In the genomic region with DNA sequence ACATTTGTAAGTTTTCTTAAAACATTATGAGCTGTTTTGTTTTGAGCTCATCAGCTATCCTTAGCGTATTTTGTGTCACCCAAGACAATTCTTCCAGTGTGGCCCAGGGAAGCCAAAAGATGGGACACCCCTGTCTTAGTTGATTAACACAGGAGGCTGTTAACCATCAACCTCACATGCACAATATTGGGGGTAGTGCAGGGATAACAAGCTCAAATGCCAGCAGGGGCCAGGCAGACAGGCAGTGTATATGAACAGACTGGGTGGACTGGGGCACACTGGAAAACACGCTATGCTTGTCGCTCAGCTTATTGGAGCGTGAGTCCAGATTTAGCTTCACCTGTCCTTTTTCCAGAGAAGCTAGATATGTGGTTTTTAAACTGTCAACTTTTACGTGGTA, we compare ENCODE assay signal across 23 cellular contexts. TPM values are rescaled to one million over a fixed set of nuclear protein-coding genes. Genes with fewer than 3 reads are reported as not detected.
DNase-seq lines count a peak whose midpoint lies in the region; ATAC-seq and TF ChIP-seq lines count a peak whose summit lies in the region.
"Had no signal": no experiment of that assay in that cellular context is flagged by ENCODE, and none has a peak within 500 bp of the region (broad histone marks: within the 10 kb centered on the region; RNA-seq: fewer than 3 reads in every experiment).

No MANE protein-coding gene starts in this region.

- TF ChIP-seq CTCF in activated CD8-positive, alpha-beta T cell treated with anti-CD3 and anti-CD28 coated beads for 36 hours (IDR thresholded peaks at IDR 0.05) = no peak
- TF ChIP-seq CTCF in progenitor cell of endocrine pancreas (IDR thresholded peaks at IDR 0.05; ENCODE audit: unreplicated experiment) = no peak

- H3K4me1 Mint-ChIP-seq in activated CD8-positive, alpha-beta T cell treated with anti-CD3 and anti-CD28 coated beads for 36 hours (ENCODE audit: low read depth) = peaks cover 32% of the 10 kb centered on the region
- H3K4me1 Mint-ChIP-seq in activated CD8-positive, alpha-beta T cell treated with anti-CD3 and anti-CD28 coated beads, Interleukin-2, amount 10 ng/mL, durations not matched to agents 7 days and 5 days (ENCODE audit: low read depth) = peaks cover 6% of the 10 kb centered on the region
- H3K4me1 Mint-ChIP-seq in activated CD4-positive, alpha-beta memory T cell treated with anti-CD3 and anti-CD28 coated beads for 36 hours (ENCODE audit: low read depth) = peaks cover 24% of the 10 kb centered on the region
- H3K4me1 Mint-ChIP-seq in progenitor cell of endocrine pancreas (ENCODE audit: low read depth) = peaks cover 4% of the 10 kb centered on the region
- H3K4me1 Mint-ChIP-seq: B cell, endodermal cell, H9 had no signal

- no peaks in the 10 kb centered on the region for H3K27me3 Mint-ChIP-seq in activated CD8-positive, alpha-beta T cell treated with anti-CD3 and anti-CD28 coated beads for 36 hours
- no peaks in the 10 kb centered on the region for H3K27me3 Mint-ChIP-seq in activated CD8-positive, alpha-beta T cell treated with anti-CD3 and anti-CD28 coated beads, Interleukin-2, amount 10 ng/mL, durations not matched to agents 7 days and 5 days (ENCODE audit: low read depth)
- no peaks in the 10 kb centered on the region for H3K27me3 Mint-ChIP-seq in activated CD4-positive, alpha-beta memory T cell treated with anti-CD3 and anti-CD28 coated beads for 36 hours
- no peaks in the 10 kb centered on the region for H3K27me3 Mint-ChIP-seq in progenitor cell of endocrine pancreas
- H3K27me3 Mint-ChIP-seq: B cell; natural killer cell treated with Interleukin-12 subunit alpha and Interleukin-12 subunit beta and Interleukin-15 and Interleukin-18, amount 100 ng/mL, for 72 hours had no signal

- H3K9me3 Mint-ChIP-seq in activated CD8-positive, alpha-beta T cell treated with anti-CD3 and anti-CD28 coated beads for 36 hours = no peaks in the 10 kb centered on the region
- H3K9me3 Mint-ChIP-seq in activated CD8-positive, alpha-beta T cell treated with anti-CD3 and anti-CD28 coated beads, Interleukin-2, amount 10 ng/mL, durations not matched to agents 7 days and 5 days (ENCODE audit: insufficient read depth) = no peaks in the 10 kb centered on the region
- H3K9me3 Mint-ChIP-seq in activated CD4-positive, alpha-beta memory T cell treated with anti-CD3 and anti-CD28 coated beads for 36 hours = no peaks in the 10 kb centered on the region
- H3K9me3 Mint-ChIP-seq in progenitor cell of endocrine pancreas (ENCODE audit: low read depth) = no peaks in the 10 kb centered on the region
- H3K9me3 Mint-ChIP-seq: endodermal cell; H9; natural killer cell treated with Interleukin-12 subunit alpha and Interleukin-12 subunit beta and Interleukin-15 and Interleukin-18, amount 100 ng/mL, for 72 hours had no signal

- H3K4me3 Mint-ChIP-seq in activated CD8-positive, alpha-beta T cell treated with anti-CD3 and anti-CD28 coated beads for 36 hours = no peak overlapping the region
- no peak overlapping the region for H3K4me3 Mint-ChIP-seq in activated CD8-positive, alpha-beta T cell treated with anti-CD3 and anti-CD28 coated beads, Interleukin-2, amount 10 ng/mL, durations not matched to agents 7 days and 5 days
- H3K4me3 Mint-ChIP-seq in activated CD4-positive, alpha-beta memory T cell treated with anti-CD3 and anti-CD28 coated beads for 36 hours = no peak overlapping the region
- no peak overlapping the region for H3K4me3 Mint-ChIP-seq in progenitor cell of endocrine pancreas (ENCODE audit: low read depth)
- H3K4me3 Mint-ChIP-seq: B cell; endodermal cell; H9; natural killer cell treated with Interleukin-12 subunit alpha and Interleukin-12 subunit beta and Interleukin-15 and Interleukin-18, amount 100 ng/mL, for 72 hours had no signal

- peaks cover 42% of the 10 kb centered on the region for H3K36me3 Mint-ChIP-seq in activated CD8-positive, alpha-beta T cell treated with anti-CD3 and anti-CD28 coated beads for 36 hours (ENCODE audit: low read depth)
- peaks cover 51% of the 10 kb centered on the region for H3K36me3 Mint-ChIP-seq in activated CD8-positive, alpha-beta T cell treated with anti-CD3 and anti-CD28 coated beads, Interleukin-2, amount 10 ng/mL, durations not matched to agents 7 days and 5 days (ENCODE audit: low read depth)
- peaks cover 38% of the 10 kb centered on the region for H3K36me3 Mint-ChIP-seq in activated CD4-positive, alpha-beta memory T cell treated with anti-CD3 and anti-CD28 coated beads for 36 hours
- H3K36me3 Mint-ChIP-seq in progenitor cell of endocrine pancreas (ENCODE audit: insufficient read depth) = peaks cover 23% of the 10 kb centered on the region

- DNase-seq in activated CD8-positive, alpha-beta T cell treated with anti-CD3 and anti-CD28 coated beads for 36 hours = no peak
- no peak for DNase-seq in activated CD8-positive, alpha-beta T cell treated with anti-CD3 and anti-CD28 coated beads, Interleukin-2, amount 10 ng/mL, durations not matched to agents 7 days and 5 days
- DNase-seq in activated CD4-positive, alpha-beta memory T cell treated with anti-CD3 and anti-CD28 coated beads for 36 hours = no peak
- peak; percentile 6 for DNase-seq in iris pigment epithelial cell (ENCODE audit: low read depth)
- DNase-seq in progenitor cell of endocrine pancreas (ENCODE audit: low spot score, unreplicated experiment) = no peak
- DNase-seq in Kasumi-1 (lab: John Stamatoyannopoulos, UW) = no peak
- no peak for DNase-seq in SHP77 treated with DMSO at 0.1 percent for 48 hours (lab: John Stamatoyannopoulos, UW)
- no peak for DNase-seq in NCI-H187 (lab: John Stamatoyannopoulos, UW)
- DNase-seq: activated CD4-positive, CD25-positive, alpha-beta regulatory T cell; activated effector memory CD4-positive, alpha-beta T cell treated with Interleukin-2 at 50 U/mL for 16 hours; endodermal cell; H9; islet precursor cell; MM.1S; NCI-H1694; NCI-H774; PC-9; psoas muscle; small intestine; stimulated activated CD4-positive, alpha-beta T cell treated with anti-CD3 and anti-CD28 coated beads, Interleukin-4, amount 100 ng/mL, for 1 hour; uterus had no signal

- CTCF ChIA-PET in activated CD8-positive, alpha-beta T cell treated with anti-CD3 and anti-CD28 coated beads for 36 hours (lab: Charles Lee) = interaction anchor here (1.0 to 5.6 kb wide), 11 partner anchors 10 to 47 kb away, joined by 3 to 39 read pairs (median 4); a partner anchor contains a TSS
- CTCF ChIA-PET in activated CD8-positive, alpha-beta T cell treated with anti-CD3 and anti-CD28 coated beads, Interleukin-2, amount 10 ng/mL, durations not matched to agents 7 days and 5 days (lab: Charles Lee) = interaction anchor here (0.9 to 5.8 kb wide), 12 partner anchors 9 to 476 kb away, joined by 3 to 48 read pairs (median 6); a partner anchor contains a TSS
- CTCF ChIA-PET in activated CD4-positive, alpha-beta memory T cell treated with anti-CD3 and anti-CD28 coated beads for 36 hours (lab: Charles Lee) = interaction anchor here (0.8 to 3.3 kb wide), 6 partner anchors 14 to 659 kb away, joined by 3 to 21 read pairs (median 6); a partner anchor contains a TSS

- ATAC-seq in activated CD8-positive, alpha-beta T cell treated with anti-CD3 and anti-CD28 coated beads for 36 hours = no peak
- no peak for ATAC-seq in activated CD8-positive, alpha-beta T cell treated with anti-CD3 and anti-CD28 coated beads, Interleukin-2, amount 10 ng/mL, durations not matched to agents 7 days and 5 days
- ATAC-seq: natural killer cell treated with Interleukin-12 subunit alpha and Interleukin-12 subunit beta and Interleukin-15 and Interleukin-18, amount 100 ng/mL, for 72 hours had no signal

- H3K27ac Mint-ChIP-seq in activated CD8-positive, alpha-beta T cell treated with anti-CD3 and anti-CD28 coated beads for 36 hours = peak overlapping the region; percentile 78
- no peak overlapping the region for H3K27ac Mint-ChIP-seq in activated CD8-positive, alpha-beta T cell treated with anti-CD3 and anti-CD28 coated beads, Interleukin-2, amount 10 ng/mL, durations not matched to agents 7 days and 5 days
- peak overlapping the region; percentile 23 for H3K27ac Mint-ChIP-seq in activated CD4-positive, alpha-beta memory T cell treated with anti-CD3 and anti-CD28 coated beads for 36 hours
- H3K27ac Mint-ChIP-seq in progenitor cell of endocrine pancreas = peak overlapping the region; percentile 51
- H3K27ac Mint-ChIP-seq: B cell, endodermal cell, H9 had no signal

- intact Hi-C loops in activated CD8-positive, alpha-beta T cell treated with anti-CD3 and anti-CD28 coated beads for 36 hours (cut with micrococcal nuclease) = no loop called here
- intact Hi-C loops in activated CD4-positive, alpha-beta memory T cell treated with anti-CD3 and anti-CD28 coated beads for 36 hours (cut with micrococcal nuclease) = no loop called here

- POLR2A ChIA-PET in activated CD8-positive, alpha-beta T cell treated with anti-CD3 and anti-CD28 coated beads for 36 hours (lab: Charles Lee) = interaction anchor here (0.9 to 2.9 kb wide), 7 partner anchors 10 to 43 kb away, joined by 3 to 12 read pairs (median 5); no protein-coding TSS in a partner anchor
- POLR2A ChIA-PET in activated CD8-positive, alpha-beta T cell treated with anti-CD3 and anti-CD28 coated beads, Interleukin-2, amount 10 ng/mL, durations not matched to agents 7 days and 5 days (lab: Charles Lee) = interaction anchor here (0.9 to 2.1 kb wide), 4 partner anchors 10 to 40 kb away, joined by 4 to 8 read pairs (median 6); a partner anchor contains a TSS
- POLR2A ChIA-PET in activated CD4-positive, alpha-beta memory T cell treated with anti-CD3 and anti-CD28 coated beads for 36 hours (lab: Charles Lee) = interaction anchor here (0.6 to 2.1 kb wide), 5 partner anchors 9 to 40 kb away, joined by 3 to 10 read pairs (median 4); a partner anchor contains a TSS

RNA-seq across cellular contexts. Expression of a gene that starts 14.8 kb away (rescaled TPM):
- 100 to 1,000 TPM; 110 to 113 TPM for total RNA-seq in activated CD8-positive, alpha-beta T cell treated with anti-CD3 and anti-CD28 coated beads for 36 hours
- 10 to 100 TPM; 81.2 to 86.3 TPM for total RNA-seq in activated CD8-positive, alpha-beta T cell treated with anti-CD3 and anti-CD28 coated beads, Interleukin-2, amount 10 ng/mL, durations not matched to agents 7 days and 5 days
- 100 to 1,000 TPM; 104 to 109 TPM for total RNA-seq in activated CD4-positive, alpha-beta memory T cell treated with anti-CD3 and anti-CD28 coated beads for 36 hours
- 76.9 and 77.6 TPM in 2 replicates for total RNA-seq in progenitor cell of endocrine pancreas
